18 cellular contexts compared by ENCODE assay signal in the genomic region with DNA sequence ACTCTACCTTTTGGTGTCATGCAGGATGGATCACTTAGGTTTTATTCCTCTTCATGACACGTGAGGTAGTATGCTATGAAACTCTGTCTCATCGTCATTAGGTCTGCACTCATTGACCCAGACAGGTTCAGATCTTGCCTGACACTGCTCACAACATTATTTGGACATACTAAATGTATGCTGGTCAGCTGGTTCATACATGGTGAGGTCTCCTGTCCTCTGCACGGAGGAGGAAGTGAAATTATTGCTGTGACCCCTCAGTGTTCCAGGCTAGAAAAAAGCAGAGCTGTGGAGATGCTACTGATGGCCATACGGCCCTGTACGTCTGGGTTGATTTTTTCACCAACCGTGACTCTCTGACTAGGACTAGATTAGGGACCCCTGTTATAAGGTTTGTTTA.
"Had no signal": no experiment of that assay in that cellular context is flagged by ENCODE, and none has a peak within 500 bp of the region (broad histone marks: within the 10 kb centered on the region; RNA-seq: fewer than 3 reads in every experiment).

No MANE protein-coding gene starts in this region.

- H3K27ac ChIP-seq: foreskin keratinocyte, neutrophil, sigmoid colon, skin epidermis, stomach, thoracic aorta had no signal

- H3K27me3 ChIP-seq: foreskin keratinocyte, neutrophil, sigmoid colon, stomach had no signal

- H3K4me1 ChIP-seq: foreskin keratinocyte had no signal

- H3K9me3 Mint-ChIP-seq: dendritic cell treated with granulocyte-macrophage colony-stimulating factor and Interleukin-4, amounts not matched to agents 40 ng/mL and 50 ng/mL, for 4 days; type B pancreatic cell had no signal

- H3K4me3 Mint-ChIP-seq: dendritic cell treated with granulocyte-macrophage colony-stimulating factor and Interleukin-4, amounts not matched to agents 40 ng/mL and 50 ng/mL, for 4 days; naive thymus-derived CD8-positive, alpha-beta T cell; type B pancreatic cell had no signal

- H3K4me3 ChIP-seq: mucosa of descending colon, sigmoid colon, skin epidermis, stomach, thoracic aorta had no signal

- H3K27me3 Mint-ChIP-seq: dendritic cell treated with granulocyte-macrophage colony-stimulating factor and Interleukin-4, amounts not matched to agents 40 ng/mL and 50 ng/mL, for 4 days; naive thymus-derived CD8-positive, alpha-beta T cell; type B pancreatic cell had no signal

- H3K4me1 Mint-ChIP-seq: naive thymus-derived CD8-positive, alpha-beta T cell had no signal

- H3K27ac Mint-ChIP-seq: dendritic cell treated with granulocyte-macrophage colony-stimulating factor and Interleukin-4, amounts not matched to agents 40 ng/mL and 50 ng/mL, for 4 days; naive thymus-derived CD8-positive, alpha-beta T cell; type B pancreatic cell had no signal

- H3K36me3 ChIP-seq: sigmoid colon, stomach, thoracic aorta had no signal

- H3K9me3 ChIP-seq: mucosa of descending colon, neutrophil, sigmoid colon, stomach, thoracic aorta had no signal

- DNase-seq: erythroblast; foreskin keratinocyte; left colon; mesendoderm; mucosa of descending colon; naive thymus-derived CD8-positive, alpha-beta T cell; posterior cingulate gyrus; sigmoid colon; stimulated activated CD4-positive, alpha-beta T cell treated with anti-CD3 and anti-CD28 coated beads, Interleukin-2, amount 100 ng/mL, for 24 hours; stimulated activated CD4-positive, alpha-beta T cell treated with anti-CD3 and anti-CD28 coated beads, Interleukin-4, amount 100 ng/mL, for 4 hours; stimulated activated naive CD4-positive, alpha-beta T cell; stomach; substantia nigra had no signal
